Comparison of ENCODE assay signal across 8 cellular contexts in the genomic region with DNA sequence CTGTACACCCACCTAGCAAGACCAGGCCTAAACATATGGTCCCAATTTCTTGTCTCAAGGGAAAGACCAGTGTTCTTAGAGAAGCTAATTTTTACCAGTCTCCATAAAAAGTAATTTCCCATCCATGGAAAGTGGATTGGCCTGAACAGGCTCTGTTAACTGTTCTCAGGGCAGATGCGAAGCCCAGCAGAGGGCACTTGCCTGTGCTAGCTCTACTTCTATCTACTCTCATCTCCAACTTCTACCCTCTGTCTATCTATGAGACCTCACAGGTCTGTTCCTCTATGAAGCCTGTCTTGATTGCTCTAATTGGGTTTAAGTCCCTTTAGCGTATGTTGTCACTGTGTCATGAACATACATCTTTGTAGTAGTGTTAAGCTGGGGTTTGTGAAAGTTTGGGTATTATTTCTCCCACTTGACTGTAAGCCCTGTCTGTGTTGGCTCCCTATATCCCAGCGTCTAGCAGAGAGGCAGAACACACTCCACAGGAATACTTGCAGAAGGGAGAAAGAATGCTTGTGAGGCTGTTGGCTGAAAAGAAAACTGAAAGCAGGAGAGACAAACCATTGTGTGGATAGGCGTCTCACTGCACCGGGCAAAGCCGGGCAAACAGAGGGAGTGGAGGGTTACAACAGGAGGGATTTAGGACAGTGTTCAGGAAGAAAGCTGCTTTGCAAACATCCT.
DNase-seq lines count a peak whose midpoint lies in the region; ATAC-seq lines count a peak whose summit lies in the region.

No MANE protein-coding gene starts in this region.

- H3K79me2 ChIP-seq in GM23248 (ENCODE audit: insufficient read depth) = no peaks in the 10 kb centered on the region

- in situ Hi-C loops in GM23248 (cut with MboI) = no loop called here

- no peaks in the 10 kb centered on the region for H3K36me3 ChIP-seq in GM23248 (ENCODE audit: low read depth)
- no peaks in the 10 kb centered on the region for H3K36me3 ChIP-seq in subcutaneous abdominal adipose tissue (ENCODE audit: control insufficient read depth in 5 of 5, insufficient read depth in 5 of 5, low read length in 5 of 5)

- no peaks in the 10 kb centered on the region for H3K9me2 ChIP-seq in GM23248 (ENCODE audit: insufficient read depth)

- no peaks in the 10 kb centered on the region for H3K27me3 ChIP-seq in GM23248 (replicated peaks; ENCODE audit: insufficient read depth)
- no peaks in the 10 kb centered on the region for H3K27me3 ChIP-seq in subcutaneous abdominal adipose tissue (ENCODE audit: control insufficient read depth in 5 of 5, insufficient read depth in 4 of 5, low read length in 5 of 5)

- H2AFZ ChIP-seq in GM23248 = peak overlapping the region; percentile 77

- H3K9ac ChIP-seq in GM23248 = peak overlapping the region; percentile 48
- peak overlapping the region in 4 of 5 donors; percentile 31 to 64 (median 49) for H3K9ac ChIP-seq in subcutaneous abdominal adipose tissue (ENCODE audit: low read length in 5 of 5)

- H3K4me3 ChIP-seq in GM23248 (peak overlapping the region; percentile 55), subcutaneous abdominal adipose tissue (ENCODE audit: low read depth in 1 of 5, low read length in 5 of 5) (peak overlapping the region; percentile 50 to 74 (median 55))

- H3K27ac ChIP-seq in GM23248 (no peak overlapping the region), angular gyrus (ENCODE audit: low read depth, low read length) (peak overlapping the region; percentile 64), subcutaneous abdominal adipose tissue (ENCODE audit: low read depth, low read length) (peak overlapping the region; percentile 74)

- H4K20me1 ChIP-seq in GM23248 (ENCODE audit: insufficient read depth) = no peaks in the 10 kb centered on the region

- peak overlapping the region; percentile 80 for H3K4me2 ChIP-seq in GM23248 (ENCODE audit: unreplicated experiment)

- DNase-seq in GM23248 (peak; percentile 38), iris pigment epithelial cell (ENCODE audit: low read depth) (peak; percentile 24), KG1 (lab: John Stamatoyannopoulos, UW) (no peak), NCI-H526 treated with DMSO at 0.1 percent for 48 hours (lab: John Stamatoyannopoulos, UW) (no peak)

- 23 to 29% methylated on average over 6 of the region's 6 CpGs for WGBS in GM23248 (ENCODE audit: low coverage in 1 of 2, low lambda C conversion rate in 2 of 2, missing lambda C conversion rate in 2 of 2), 2 experiments

- ATAC-seq in GM19351 (IDR thresholded peaks at IDR 0.05; ENCODE audit: unreplicated experiment) (no peak), GM21360 (IDR thresholded peaks at IDR 0.05; ENCODE audit: unreplicated experiment) (no peak)

- H3K4me1 ChIP-seq in GM23248 (ENCODE audit: insufficient read depth) = no peaks in the 10 kb centered on the region
- H3K4me1 ChIP-seq in subcutaneous abdominal adipose tissue (ENCODE audit: control insufficient read depth in 5 of 5, insufficient read depth in 5 of 5, low read length in 5 of 5) = peaks cover 0 to 38% (median 36%) of the 10 kb centered on the region in 5 donors

- H3K9me3 ChIP-seq in GM23248 (ENCODE audit: low read depth) (no peaks in the 10 kb centered on the region), subcutaneous abdominal adipose tissue (ENCODE audit: control insufficient read depth in 5 of 5, low read length in 5 of 5) (no peaks in the 10 kb centered on the region)

- H3F3A ChIP-seq in GM23248 (ENCODE audit: insufficient read depth) = no peaks in the 10 kb centered on the region

Comparison
In these comparisons a context has a peak if more than half of its experiments do, and no peak if none do; other contexts are left out.
1. DNase-seq: peak in GM23248 (single experiment) and iris pigment epithelial cell (single experiment); none in KG1 (single experiment) and NCI-H526 treated with DMSO at 0.1 percent for 48 hours (single experiment).